Comparison of ENCODE assay signal across 8 cellular contexts in the genomic region with DNA sequence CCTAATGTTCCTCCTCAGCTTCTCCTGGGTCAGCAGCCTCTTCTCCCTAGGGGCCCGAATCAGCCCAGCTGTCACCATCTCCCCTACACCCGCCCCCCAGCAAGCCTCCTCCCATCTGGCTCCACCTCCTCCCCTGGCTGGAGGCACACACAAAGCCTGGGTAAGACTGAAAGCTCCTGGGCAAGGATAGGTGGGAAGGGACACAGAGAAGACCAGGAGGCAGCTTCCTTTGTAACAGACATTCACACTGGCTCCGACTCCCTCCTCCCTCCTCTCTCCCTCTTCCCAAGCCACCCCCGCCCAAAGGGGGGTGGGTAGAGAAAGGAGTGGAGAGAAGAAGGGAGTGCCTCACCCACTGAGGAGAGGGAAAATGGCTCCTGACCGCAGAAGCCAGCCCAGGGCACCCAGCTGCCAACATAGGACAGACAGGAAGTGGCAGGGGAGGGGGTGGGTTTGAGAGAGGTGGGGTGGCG. TPM values are rescaled to one million over a fixed set of nuclear protein-coding genes. Genes with fewer than 3 reads are reported as not detected.
A peak's percentile ranks its signal among the peaks of the same experiment; 100 is the strongest.
DNase-seq lines count a peak whose midpoint lies in the region; ATAC-seq, FAIRE-seq and TF ChIP-seq lines count a peak whose summit lies in the region.

No MANE protein-coding gene starts in this region.

- H3K9ac ChIP-seq in mucosa of stomach (ENCODE audit: low read length): peak overlapping the region; percentile 27

- ATAC-seq in GM21619 (IDR thresholded peaks at IDR 0.05; ENCODE audit: unreplicated experiment) (no peak), HG03442 (IDR thresholded peaks at IDR 0.05; ENCODE audit: unreplicated experiment) (no peak), GM21528 (IDR thresholded peaks at IDR 0.05; ENCODE audit: low FRiP score, unreplicated experiment) (no peak)

- peaks cover 39% of the 10 kb centered on the region for H3K4me1 ChIP-seq in mucosa of stomach (ENCODE audit: control insufficient read depth, insufficient read depth, low read length)

- H3K9me3 ChIP-seq in mucosa of stomach (ENCODE audit: control insufficient read depth, low read length): no peaks in the 10 kb centered on the region

- H3K4me3 ChIP-seq in choroid plexus epithelial cell (ENCODE audit: low read depth, low read length): peak overlapping the region; percentile 38
- no peak overlapping the region for H3K4me3 ChIP-seq in mucosa of stomach (ENCODE audit: low read length)

- DNase-seq in GM12891 (ENCODE audit: insufficient read length, low spot score) (no peak), RPMI7951 (ENCODE audit: low read depth) (peak; percentile 59), choroid plexus epithelial cell (ENCODE audit: low read depth) (peak; percentile 55), superior temporal gyrus (ENCODE audit: extremely low spot score) (no peak)

- TF ChIP-seq CTCF in choroid plexus epithelial cell (conservative IDR thresholded peaks at IDR 0.05; ENCODE audit: low read depth, low read length): no peak

- peaks cover 14% of the 10 kb centered on the region for H3K36me3 ChIP-seq in mucosa of stomach (ENCODE audit: control insufficient read depth, insufficient read depth, low read length)

- TF ChIP-seq POLR2A in GM12891 (IDR thresholded peaks at IDR 0.05; ENCODE audit: low read depth, low read length): no peak

- peak; percentile 13 for FAIRE-seq in GM12891 (lab: Jason Lieb, UNC)

- H3K27me3 ChIP-seq in mucosa of stomach (ENCODE audit: control insufficient read depth, insufficient read depth, low read length): no peaks in the 10 kb centered on the region

TF ChIP-seq in GM12891, 5 proteins besides CTCF, POLR2A, EP300 and RAD21:
- TF ChIP-seq PAX5 (IDR thresholded peaks at IDR 0.05; ENCODE audit: insufficient read depth, low read length, severe bottlenecking) (no peak), TAF1 (IDR thresholded peaks at IDR 0.05; ENCODE audit: low read depth, low read length) (no peak), SPI1 (IDR thresholded peaks at IDR 0.05; ENCODE audit: low read depth, low read length) (no peak), POU2F2 (IDR thresholded peaks at IDR 0.05; ENCODE audit: low read depth, low read length) (no peak), POLR2AphosphoS5 (IDR thresholded peaks at IDR 0.05; ENCODE audit: low read depth, low read length) (no peak)

RNA-seq across cellular contexts. Expression of a gene that starts 4.0 kb away (rescaled TPM):
- 101 TPM for polyA plus RNA-seq in GM12891 (2012; ENCODE audit: low read depth, missing spikeins)
- total RNA-seq in RPMI7951 (2014; rRNA removed; shearing (Covaris generic)): 167 and 180 TPM in 2 replicates

RNA-seq across cellular contexts. Expression of a gene that starts 32.6 kb away (rescaled TPM):
- polyA plus RNA-seq in GM12891 (2012; ENCODE audit: low read depth, missing spikeins): 2.9 TPM
- total RNA-seq in RPMI7951 (2014; rRNA removed; shearing (Covaris generic)): not detected in 2 replicates

RNA-seq across cellular contexts. Expression of a gene that starts 35.0 kb away (rescaled TPM):
- polyA plus RNA-seq in GM12891 (2012; ENCODE audit: low read depth, missing spikeins): 56.8 TPM
- 14.2 and 17.8 TPM in 2 replicates for total RNA-seq in RPMI7951 (2014; rRNA removed; shearing (Covaris generic))

RNA-seq across cellular contexts. Expression of a gene that starts 44.1 kb away (rescaled TPM):
- polyA plus RNA-seq in GM12891 (2012; ENCODE audit: low read depth, missing spikeins): 0.87 TPM
- total RNA-seq in RPMI7951 (2014; rRNA removed; shearing (Covaris generic)): 0.48 TPM in 1 of 2 replicates, not detected in the other

RNA-seq across cellular contexts. Expression of a gene that starts 47.3 kb away (rescaled TPM):
- polyA plus RNA-seq in GM12891 (2012; ENCODE audit: low read depth, missing spikeins): 9.9 TPM
- 5.8 and 8.6 TPM in 2 replicates for total RNA-seq in RPMI7951 (2014; rRNA removed; shearing (Covaris generic))

Comparison
In these comparisons a context has a peak if more than half of its experiments do, and no peak if none do; other contexts are left out.
1. DNase-seq: peak in RPMI7951 (single experiment) and choroid plexus epithelial cell (single experiment); none in GM12891 (single experiment) and superior temporal gyrus (single experiment).